Comparison of ENCODE assay signal across 32 cellular contexts in the genomic region with DNA sequence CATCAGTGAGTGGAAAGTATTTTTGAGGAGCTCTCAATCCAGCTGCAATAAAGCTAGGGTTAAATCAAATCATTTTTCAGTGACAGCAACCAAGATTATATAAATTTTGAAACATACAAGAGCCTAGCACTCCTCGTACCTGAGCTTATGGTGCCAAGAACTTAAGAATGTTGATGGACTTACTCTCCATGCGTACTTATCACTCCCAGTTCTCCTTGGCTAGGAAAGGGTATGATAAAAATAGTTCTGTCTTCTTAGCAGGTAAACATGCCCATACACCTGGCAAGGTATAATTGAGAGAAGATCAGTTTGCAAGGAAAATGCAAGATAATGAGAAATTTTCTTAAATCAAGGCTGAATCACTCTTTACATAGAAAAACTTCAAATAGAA.
"Had no signal": no experiment of that assay in that cellular context is flagged by ENCODE, and none has a peak within 500 bp of the region (broad histone marks: within the 10 kb centered on the region; RNA-seq: fewer than 3 reads in every experiment).

No MANE protein-coding gene starts in this region.

- H3K4me3 ChIP-seq: heart left ventricle, left lung, lung, mucosa of descending colon, ovary, prostate gland, skin epidermis, spleen, suprapubic skin, thoracic aorta, tibial artery, upper lobe of right lung had no signal

- H3K4me1 ChIP-seq: heart left ventricle, left lung, prostate gland, suprapubic skin, tibial artery, upper lobe of right lung had no signal

- H3K36me3 Mint-ChIP-seq: immature natural killer cell; naive thymus-derived CD4-positive, alpha-beta T cell; natural killer cell treated with Interleukin-12 subunit alpha and Interleukin-12 subunit beta and Interleukin-15 and Interleukin-18, amount 100 ng/mL, for 72 hours; stimulated activated effector memory CD8-positive, alpha-beta T cell treated with anti-CD3 and anti-CD28 coated beads, Interleukin-12 subunit alpha, Interleukin-12 subunit beta, amount 100 ng/mL, for 72 hours had no signal

- H3K9me3 ChIP-seq: heart left ventricle, left lung, mucosa of descending colon, neutrophil, ovary, prostate gland, spleen, suprapubic skin, thoracic aorta, tibial artery, upper lobe of right lung had no signal

- H3K4me1 Mint-ChIP-seq: immature natural killer cell; naive thymus-derived CD4-positive, alpha-beta T cell; neural crest cell; stimulated activated effector memory CD8-positive, alpha-beta T cell treated with anti-CD3 and anti-CD28 coated beads, Interleukin-12 subunit alpha, Interleukin-12 subunit beta, amount 100 ng/mL, for 72 hours had no signal

- H3K4me3 Mint-ChIP-seq: immature natural killer cell; naive thymus-derived CD4-positive, alpha-beta T cell; natural killer cell treated with Interleukin-12 subunit alpha and Interleukin-12 subunit beta and Interleukin-15 and Interleukin-18, amount 100 ng/mL, for 72 hours; neural crest cell; stimulated activated effector memory CD8-positive, alpha-beta T cell treated with anti-CD3 and anti-CD28 coated beads, Interleukin-12 subunit alpha, Interleukin-12 subunit beta, amount 100 ng/mL, for 72 hours; stimulated activated naive CD8-positive, alpha-beta T cell treated with anti-CD3 and anti-CD28 coated beads, Interleukin-15, Interleukin-2, amounts not matched to agents 100 ng/mL and 50 ng/mL, for 24 hours had no signal

- H3K27ac ChIP-seq: heart left ventricle, left lung, neutrophil, prostate gland, skin epidermis, spleen, suprapubic skin, thoracic aorta, tibial artery, upper lobe of right lung had no signal

- H3K27me3 ChIP-seq: left lung, ovary, spleen, tibial artery, upper lobe of right lung had no signal

- DNase-seq: heart left ventricle; hypothalamus; immature natural killer cell; kidney; left colon; left lung; mesendoderm; midbrain; mucosa of descending colon; naive thymus-derived CD4-positive, alpha-beta T cell; occipital lobe; posterior cingulate gyrus; retina; right cardiac atrium; spleen; stimulated activated CD4-positive, alpha-beta T cell treated with anti-CD3 and anti-CD28 coated beads, Interleukin-4, amount 100 ng/mL, for 24 hours; stimulated activated naive CD4-positive, alpha-beta T cell; tibial artery; trophoblast cell; upper lobe of right lung had no signal

- ATAC-seq: heart left ventricle; left colon; left lung; mucosa of descending colon; naive thymus-derived CD4-positive, alpha-beta T cell; natural killer cell treated with Interleukin-12 subunit alpha and Interleukin-12 subunit beta and Interleukin-15 and Interleukin-18, amount 100 ng/mL, for 72 hours; right cardiac atrium; sciatic nerve; stimulated activated effector memory CD8-positive, alpha-beta T cell treated with anti-CD3 and anti-CD28 coated beads, Interleukin-12 subunit alpha, Interleukin-12 subunit beta, amount 100 ng/mL, for 72 hours; upper lobe of right lung had no signal

- H3K9me3 Mint-ChIP-seq: natural killer cell treated with Interleukin-12 subunit alpha and Interleukin-12 subunit beta and Interleukin-15 and Interleukin-18, amount 100 ng/mL, for 72 hours; neural crest cell; stimulated activated naive CD8-positive, alpha-beta T cell treated with anti-CD3 and anti-CD28 coated beads, Interleukin-15, Interleukin-2, amounts not matched to agents 100 ng/mL and 50 ng/mL, for 24 hours had no signal

- H3K36me3 ChIP-seq: heart left ventricle, left lung, neutrophil, ovary, prostate gland, spleen, suprapubic skin, thoracic aorta, tibial artery, upper lobe of right lung had no signal

- H3K27ac Mint-ChIP-seq: immature natural killer cell; natural killer cell treated with Interleukin-12 subunit alpha and Interleukin-12 subunit beta and Interleukin-15 and Interleukin-18, amount 100 ng/mL, for 72 hours; stimulated activated effector memory CD8-positive, alpha-beta T cell treated with anti-CD3 and anti-CD28 coated beads, Interleukin-12 subunit alpha, Interleukin-12 subunit beta, amount 100 ng/mL, for 72 hours; stimulated activated naive CD8-positive, alpha-beta T cell treated with anti-CD3 and anti-CD28 coated beads, Interleukin-15, Interleukin-2, amounts not matched to agents 100 ng/mL and 50 ng/mL, for 24 hours had no signal
